11 cellular contexts compared by ENCODE assay signal in the genomic region with DNA sequence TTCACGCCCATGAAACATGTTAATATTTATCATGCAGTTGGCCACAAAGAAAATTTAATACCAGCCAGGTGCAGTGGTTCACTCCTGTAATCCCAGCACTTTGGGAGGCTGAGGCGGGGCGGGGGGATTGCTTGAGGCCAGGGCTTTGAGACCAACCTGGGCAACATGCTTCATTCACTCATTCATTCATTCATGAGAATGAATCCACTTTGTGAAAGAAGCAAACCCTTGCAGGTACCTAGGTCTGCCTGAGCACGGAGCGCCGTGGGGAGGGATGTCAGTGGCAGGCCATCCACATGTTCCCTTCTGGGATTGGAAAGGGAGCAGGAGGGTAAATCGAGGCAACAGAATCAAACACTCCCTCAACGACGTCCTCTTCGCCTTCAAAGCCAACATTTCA. TPM values are rescaled to one million over a fixed set of nuclear protein-coding genes. Genes with fewer than 3 reads are reported as not detected.
A peak's percentile ranks its signal among the peaks of the same experiment; 100 is the strongest.
DNase-seq lines count a peak whose midpoint lies in the region; ATAC-seq and TF ChIP-seq lines count a peak whose summit lies in the region.
"Had no signal": no experiment of that assay in that cellular context is flagged by ENCODE, and none has a peak within 500 bp of the region (broad histone marks: within the 10 kb centered on the region; RNA-seq: fewer than 3 reads in every experiment).

No MANE protein-coding gene starts in this region.

- TF ChIP-seq CTCF in lower lobe of right lung (IDR thresholded peaks at IDR 0.05), result no peak
- no peak for TF ChIP-seq CTCF in testis (IDR thresholded peaks at IDR 0.05)

- H3K4me1 ChIP-seq in lower lobe of right lung, result peaks cover 87% of the 10 kb centered on the region
- peaks cover 40% of the 10 kb centered on the region for H3K4me1 ChIP-seq in testis

- H3K36me3 Mint-ChIP-seq in activated CD8-positive, alpha-beta memory T cell treated with anti-CD3 and anti-CD28 coated beads, Interleukin-2, amount 10 ng/mL, durations not matched to agents 7 days and 5 days, result peaks cover 40% of the 10 kb centered on the region
- peaks cover 42% of the 10 kb centered on the region for H3K36me3 Mint-ChIP-seq in activated naive CD8-positive, alpha-beta T cell treated with anti-CD3 and anti-CD28 coated beads for 36 hours

- CTCF ChIA-PET in activated CD8-positive, alpha-beta memory T cell treated with anti-CD3 and anti-CD28 coated beads, Interleukin-2, amount 10 ng/mL, durations not matched to agents 7 days and 5 days (lab: Charles Lee), result no interaction called here

- WGBS in testis, 2 donors, result 92 to 96% methylated on average over 10 of the region's 10 CpGs

- H3K27me3 ChIP-seq in lower lobe of right lung (ENCODE audit: low read depth), result no peaks in the 10 kb centered on the region
- H3K27me3 ChIP-seq in testis, result no peaks in the 10 kb centered on the region
- H3K27me3 ChIP-seq: SJCRH30 had no signal

- intact Hi-C loops in lower lobe of right lung (cut with DNase I), result loop anchor here (10.0 kb wide), 1 partner anchor 56 kb away; no protein-coding TSS in a partner anchor
- intact Hi-C loops in testis (cut with DNase I; ENCODE audit: low total_unique reads), result loop anchor here (10.0 kb wide), 1 partner anchor 46 kb away; no protein-coding TSS in a partner anchor

- H3K27ac Mint-ChIP-seq in activated CD8-positive, alpha-beta memory T cell treated with anti-CD3 and anti-CD28 coated beads, Interleukin-2, amount 10 ng/mL, durations not matched to agents 7 days and 5 days, result peak overlapping the region; percentile 34
- peak overlapping the region; percentile 85 for H3K27ac Mint-ChIP-seq in activated naive CD8-positive, alpha-beta T cell treated with anti-CD3 and anti-CD28 coated beads for 36 hours

- H3K9me3 ChIP-seq in lower lobe of right lung (no peaks in the 10 kb centered on the region), testis (no peaks in the 10 kb centered on the region)
- H3K9me3 ChIP-seq: SJCRH30 had no signal

- ATAC-seq in activated CD8-positive, alpha-beta memory T cell treated with anti-CD3 and anti-CD28 coated beads, Interleukin-2, amount 10 ng/mL, durations not matched to agents 7 days and 5 days, result no peak
- ATAC-seq in lower lobe of right lung (no peak), HG03108 (IDR thresholded peaks at IDR 0.05; ENCODE audit: unreplicated experiment) (no peak), GM21619 (IDR thresholded peaks at IDR 0.05; ENCODE audit: unreplicated experiment) (no peak)

- H3K4me3 ChIP-seq in lower lobe of right lung, result no peak overlapping the region
- no peak overlapping the region for H3K4me3 ChIP-seq in testis
- H3K4me3 ChIP-seq: SJCRH30 had no signal

- no peak for DNase-seq in activated CD8-positive, alpha-beta memory T cell treated with anti-CD3 and anti-CD28 coated beads, Interleukin-2, amount 10 ng/mL, durations not matched to agents 7 days and 5 days
- DNase-seq in activated CD8-positive, alpha-beta memory T cell treated with anti-CD3 and anti-CD28 coated beads, Interleukin-2, amount 50 U/mL, for 48 hours, result no peak
- no peak for DNase-seq in activated naive CD8-positive, alpha-beta T cell treated with anti-CD3 and anti-CD28 coated beads for 36 hours
- no peak for DNase-seq in lower lobe of right lung
- no peak for DNase-seq in testis
- no peak for DNase-seq in substantia nigra (lab: John Stamatoyannopoulos, UW)
- DNase-seq: activated CD8-positive, alpha-beta memory T cell treated with anti-CD3 and anti-CD28 coated beads for 24 hours; central memory CD4-positive, alpha-beta T cell; SJCRH30 had no signal

- no peaks in the 10 kb centered on the region for H3K27me3 Mint-ChIP-seq in activated CD8-positive, alpha-beta memory T cell treated with anti-CD3 and anti-CD28 coated beads, Interleukin-2, amount 10 ng/mL, durations not matched to agents 7 days and 5 days
- no peaks in the 10 kb centered on the region for H3K27me3 Mint-ChIP-seq in activated naive CD8-positive, alpha-beta T cell treated with anti-CD3 and anti-CD28 coated beads for 36 hours

- H3K36me3 ChIP-seq in lower lobe of right lung (no peaks in the 10 kb centered on the region), testis (ENCODE audit: low read depth, missing control alignments) (no peaks in the 10 kb centered on the region)
- H3K36me3 ChIP-seq: SJCRH30 had no signal

- no peaks in the 10 kb centered on the region for H3K9me3 Mint-ChIP-seq in activated CD8-positive, alpha-beta memory T cell treated with anti-CD3 and anti-CD28 coated beads, Interleukin-2, amount 10 ng/mL, durations not matched to agents 7 days and 5 days (ENCODE audit: low read depth)
- no peaks in the 10 kb centered on the region for H3K9me3 Mint-ChIP-seq in activated naive CD8-positive, alpha-beta T cell treated with anti-CD3 and anti-CD28 coated beads for 36 hours

- TF ChIP-seq POLR2A in testis (IDR thresholded peaks at IDR 0.05), result no peak

- peaks cover 70% of the 10 kb centered on the region for H3K4me1 Mint-ChIP-seq in activated CD8-positive, alpha-beta memory T cell treated with anti-CD3 and anti-CD28 coated beads, Interleukin-2, amount 10 ng/mL, durations not matched to agents 7 days and 5 days
- H3K4me1 Mint-ChIP-seq in activated naive CD8-positive, alpha-beta T cell treated with anti-CD3 and anti-CD28 coated beads for 36 hours, result peaks cover 71% of the 10 kb centered on the region

- no peak overlapping the region for H3K4me3 Mint-ChIP-seq in activated CD8-positive, alpha-beta memory T cell treated with anti-CD3 and anti-CD28 coated beads, Interleukin-2, amount 10 ng/mL, durations not matched to agents 7 days and 5 days
- peak overlapping the region; percentile 23 for H3K4me3 Mint-ChIP-seq in activated naive CD8-positive, alpha-beta T cell treated with anti-CD3 and anti-CD28 coated beads for 36 hours

- peak overlapping the region; percentile 99 for H3K27ac ChIP-seq in lower lobe of right lung
- peak overlapping the region; percentile 18 to 22 for H3K27ac ChIP-seq in testis
- H3K27ac ChIP-seq in substantia nigra (ENCODE audit: low read depth, low read length, poor library complexity, severe bottlenecking), result no peak overlapping the region
- H3K27ac ChIP-seq: SJCRH30 had no signal

RNA-seq across cellular contexts. Expression of gene ANXA11, which starts 4.7 kb away (rescaled TPM):
- total RNA-seq in activated CD8-positive, alpha-beta memory T cell treated with anti-CD3 and anti-CD28 coated beads, Interleukin-2, amount 10 ng/mL, durations not matched to agents 7 days and 5 days, result 100 to 1,000 TPM; 251 to 288 TPM
- total RNA-seq in activated naive CD8-positive, alpha-beta T cell treated with anti-CD3 and anti-CD28 coated beads for 36 hours, result 100 to 1,000 TPM; 181 to 191 TPM
- 306 TPM for total RNA-seq in lower lobe of right lung
- total RNA-seq in testis, result 10 to 100 TPM; 46.5 to 64.0 TPM
- 116 TPM for polyA plus RNA-seq in testis (ENCODE audit: insufficient read depth, low read depth, low replicate concordance)
